8 cellular contexts compared by ENCODE assay signal in genomic region chr12:92208613-92209121, GRCh38.
DNase-seq lines count a peak whose midpoint lies in the region; ATAC-seq and TF ChIP-seq lines count a peak whose summit lies in the region.

No MANE protein-coding gene starts in this region.

- no peaks in the 10 kb centered on the region for H3K27me3 ChIP-seq in kidney epithelial cell (ENCODE audit: control insufficient read depth, insufficient read depth, low read length)

- TF ChIP-seq CTCF in kidney epithelial cell (IDR thresholded peaks at IDR 0.05; ENCODE audit: insufficient read depth, low read length, poor library complexity, severe bottlenecking), result no peak

- H3K36me3 ChIP-seq in KOPT-K1 (ENCODE audit: insufficient read depth, low read length) (no peaks in the 10 kb centered on the region), kidney epithelial cell (ENCODE audit: control insufficient read depth, insufficient read depth, low read length) (no peaks in the 10 kb centered on the region)

- no peak overlapping the region for H3K4me3 ChIP-seq in kidney epithelial cell (ENCODE audit: low read depth, low read length)

- ATAC-seq in activated CD4-positive, CD25-positive, alpha-beta regulatory T cell treated with anti-CD3 and anti-CD28 coated beads, Interleukin-2, amount 50 U/mL, for 24 hours, result peak; percentile 70 to 73
- peak; percentile 80 for ATAC-seq in GM21737 (IDR thresholded peaks at IDR 0.05; ENCODE audit: unreplicated experiment)

- H3K9me3 ChIP-seq in KOPT-K1 (ENCODE audit: insufficient read depth, low read length, poor library complexity, severe bottlenecking), result peaks cover 18% of the 10 kb centered on the region

- no peak for DNase-seq in activated CD4-positive, CD25-positive, alpha-beta regulatory T cell treated with anti-CD3 and anti-CD28 coated beads, Interleukin-2, amount 50 U/mL, for 72 hours
- DNase-seq in activated gamma-delta T cell treated with anti-CD3 and anti-CD28 coated beads, Interleukin-2, amount 50 U/mL, for 16 hours (ENCODE audit: low read depth), result peak; percentile 28
- DNase-seq in kidney epithelial cell (ENCODE audit: low read depth) (peak; percentile 12), ecto neural progenitor cell (ENCODE audit: low spot score) (no peak), epidermal melanocyte (ENCODE audit: insufficient read length, low spot score) (no peak)

- peak overlapping the region; percentile 58 for H3K27ac ChIP-seq in KOPT-K1 (ENCODE audit: low read depth, low read length, poor library complexity, severe bottlenecking)

Comparison
In these comparisons a context has a peak if more than half of its experiments do, and no peak if none do; other contexts are left out.
1. DNase-seq: peak in activated gamma-delta T cell treated with anti-CD3 and anti-CD28 coated beads, Interleukin-2, amount 50 U/mL, for 16 hours (single experiment) and kidney epithelial cell (single experiment); none in activated CD4-positive, CD25-positive, alpha-beta regulatory T cell treated with anti-CD3 and anti-CD28 coated beads, Interleukin-2, amount 50 U/mL, for 72 hours (single experiment), ecto neural progenitor cell (single experiment) and epidermal melanocyte (single experiment).